Comparison of ENCODE assay signal across 11 cellular contexts in the genomic region with DNA sequence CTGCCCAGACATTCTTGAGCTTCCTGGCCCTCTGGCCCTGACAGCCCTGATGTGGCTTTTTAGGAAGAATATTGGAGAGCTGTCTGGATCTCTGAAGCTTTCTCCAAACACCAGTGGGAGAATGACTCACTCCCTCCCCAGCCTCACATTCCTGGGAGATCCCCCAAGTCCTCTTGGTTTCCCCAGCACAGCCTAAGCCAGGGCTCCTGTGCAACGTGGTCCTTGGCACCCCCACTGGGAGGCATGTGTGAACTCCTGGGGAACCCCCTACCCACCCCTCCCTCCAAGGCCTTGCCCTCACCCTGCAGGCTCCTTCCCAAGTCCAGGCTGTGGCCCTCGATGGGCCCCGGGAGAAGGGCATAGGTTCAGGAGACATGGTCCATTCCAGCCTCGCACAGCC. TPM values are rescaled to one million over a fixed set of nuclear protein-coding genes. Genes with fewer than 3 reads are reported as not detected.
A peak's percentile ranks its signal among the peaks of the same experiment; 100 is the strongest.
DNase-seq lines count a peak whose midpoint lies in the region; ATAC-seq and TF ChIP-seq lines count a peak whose summit lies in the region.
"Had no signal": no experiment of that assay in that cellular context is flagged by ENCODE, and none has a peak within 500 bp of the region (broad histone marks: within the 10 kb centered on the region; RNA-seq: fewer than 3 reads in every experiment).

No MANE protein-coding gene starts in this region.

- ATAC-seq in stimulated activated naive CD8-positive, alpha-beta T cell treated with anti-CD3 and anti-CD28 coated beads, Interleukin-15, amount 100 ng/mL, for 72 hours: no peak
- peak; percentile 30 for ATAC-seq in aorta (ENCODE audit: low FRiP score)
- no peak for ATAC-seq in GM19395 (IDR thresholded peaks at IDR 0.05; ENCODE audit: unreplicated experiment)

- H3K36me3 Mint-ChIP-seq in stimulated activated naive CD8-positive, alpha-beta T cell treated with anti-CD3 and anti-CD28 coated beads, Interleukin-15, Interleukin-2, amounts not matched to agents 100 ng/mL and 50 ng/mL, for 24 hours (ENCODE audit: low read depth): peaks cover 39% of the 10 kb centered on the region
- H3K36me3 Mint-ChIP-seq in mesothelial cell of epicardium: peaks cover 25% of the 10 kb centered on the region

- no peaks in the 10 kb centered on the region for H3K27me3 ChIP-seq in aorta (ENCODE audit: control insufficient read depth in 1 of 2, insufficient read depth in 2 of 2, low read length in 1 of 2)

- peak overlapping the region; percentile 81 to 92 for H3K27ac ChIP-seq in coronary artery
- H3K27ac ChIP-seq in aorta (ENCODE audit: low read depth in 1 of 2, low read length in 2 of 2): peak overlapping the region in 1 of 2 donors; percentile 31
- H3K27ac ChIP-seq: C4-2B had no signal

- H3K27ac Mint-ChIP-seq in stimulated activated naive CD8-positive, alpha-beta T cell treated with anti-CD3 and anti-CD28 coated beads, Interleukin-15, Interleukin-2, amounts not matched to agents 100 ng/mL and 50 ng/mL, for 24 hours: no peak overlapping the region
- no peak overlapping the region for H3K27ac Mint-ChIP-seq in stimulated activated naive CD8-positive, alpha-beta T cell treated with anti-CD3 and anti-CD28 coated beads, Interleukin-15, amount 100 ng/mL, for 72 hours
- peak overlapping the region; percentile 25 for H3K27ac Mint-ChIP-seq in mesothelial cell of epicardium
- H3K27ac Mint-ChIP-seq: activated naive CD8-positive, alpha-beta T cell had no signal

- H3K27me3 Mint-ChIP-seq in stimulated activated naive CD8-positive, alpha-beta T cell treated with anti-CD3 and anti-CD28 coated beads, Interleukin-15, Interleukin-2, amounts not matched to agents 100 ng/mL and 50 ng/mL, for 24 hours: no peaks in the 10 kb centered on the region
- H3K27me3 Mint-ChIP-seq in stimulated activated naive CD8-positive, alpha-beta T cell treated with anti-CD3 and anti-CD28 coated beads, Interleukin-15, amount 100 ng/mL, for 72 hours: no peaks in the 10 kb centered on the region
- H3K27me3 Mint-ChIP-seq in mesothelial cell of epicardium (ENCODE audit: low read depth): no peaks in the 10 kb centered on the region
- H3K27me3 Mint-ChIP-seq: activated naive CD8-positive, alpha-beta T cell had no signal

- DNase-seq in stimulated activated naive CD8-positive, alpha-beta T cell treated with anti-CD3 and anti-CD28 coated beads, Interleukin-15, amount 100 ng/mL, for 72 hours: no peak
- DNase-seq in coronary artery (ENCODE audit: low spot score): no peak
- no peak for DNase-seq in mesothelial cell of epicardium (ENCODE audit: low spot score in 2 of 2, unreplicated experiment in 2 of 2)
- no peak for DNase-seq in aorta
- DNase-seq in occipital lobe (lab: John Stamatoyannopoulos, UW): no peak
- no peak for DNase-seq in NCI-H1092 (lab: John Stamatoyannopoulos, UW)
- DNase-seq: NCI-H187 had no signal

- peaks cover 90% of the 10 kb centered on the region for H3K4me1 Mint-ChIP-seq in stimulated activated naive CD8-positive, alpha-beta T cell treated with anti-CD3 and anti-CD28 coated beads, Interleukin-15, Interleukin-2, amounts not matched to agents 100 ng/mL and 50 ng/mL, for 24 hours (ENCODE audit: low read depth)
- peaks cover 91% of the 10 kb centered on the region for H3K4me1 Mint-ChIP-seq in stimulated activated naive CD8-positive, alpha-beta T cell treated with anti-CD3 and anti-CD28 coated beads, Interleukin-15, amount 100 ng/mL, for 72 hours
- H3K4me1 Mint-ChIP-seq in mesothelial cell of epicardium: peaks cover 18% of the 10 kb centered on the region

- peak overlapping the region; percentile 13 for H3K4me3 Mint-ChIP-seq in stimulated activated naive CD8-positive, alpha-beta T cell treated with anti-CD3 and anti-CD28 coated beads, Interleukin-15, Interleukin-2, amounts not matched to agents 100 ng/mL and 50 ng/mL, for 24 hours
- H3K4me3 Mint-ChIP-seq in stimulated activated naive CD8-positive, alpha-beta T cell treated with anti-CD3 and anti-CD28 coated beads, Interleukin-15, amount 100 ng/mL, for 72 hours: no peak overlapping the region
- no peak overlapping the region for H3K4me3 Mint-ChIP-seq in mesothelial cell of epicardium

- no peaks in the 10 kb centered on the region for H3K36me3 ChIP-seq in aorta (ENCODE audit: control insufficient read depth in 1 of 2, insufficient read depth in 2 of 2, low read length in 1 of 2)

- H3K9me3 Mint-ChIP-seq in stimulated activated naive CD8-positive, alpha-beta T cell treated with anti-CD3 and anti-CD28 coated beads, Interleukin-15, Interleukin-2, amounts not matched to agents 100 ng/mL and 50 ng/mL, for 24 hours: peaks cover 13% of the 10 kb centered on the region
- H3K9me3 Mint-ChIP-seq in stimulated activated naive CD8-positive, alpha-beta T cell treated with anti-CD3 and anti-CD28 coated beads, Interleukin-15, amount 100 ng/mL, for 72 hours: peaks cover 14 to 16% of the 10 kb centered on the region in 2 donors
- H3K9me3 Mint-ChIP-seq in mesothelial cell of epicardium: peaks cover 13% of the 10 kb centered on the region

- H3K4me1 ChIP-seq in aorta (ENCODE audit: control insufficient read depth in 1 of 2, insufficient read depth in 2 of 2, low read length in 2 of 2): peaks cover 0 to 4% of the 10 kb centered on the region in 2 donors

- TF ChIP-seq CTCF in coronary artery (IDR thresholded peaks at IDR 0.05): no peak
- no peak for TF ChIP-seq CTCF in mesothelial cell of epicardium (IDR thresholded peaks at IDR 0.05; ENCODE audit: unreplicated experiment)

- no peaks in the 10 kb centered on the region for H3K9me3 ChIP-seq in aorta (ENCODE audit: control insufficient read depth, low read length)

- peak overlapping the region; percentile 42 for H3K4me3 ChIP-seq in coronary artery
- no peak overlapping the region for H3K4me3 ChIP-seq in aorta (ENCODE audit: low read length in 2 of 2)

- 10 to 37% methylated on average over 4 of the region's 4 CpGs for WGBS in aorta, 2 donors

- intact Hi-C loops in aorta (cut with DNase I): loop anchor here in 1 of 2 donors (2.0 kb wide), 1 partner anchor 18 kb away; no protein-coding TSS in a partner anchor

RNA-seq across cellular contexts. Expression of a gene that starts 12.7 kb away (rescaled TPM):
- total RNA-seq in mesothelial cell of epicardium (31.3 to 34.1 TPM (median 33.3 TPM) in 3 replicates), aorta (10 to 100 TPM; 34.0 to 35.8 TPM), occipital lobe (9.2 TPM)
- polyA plus RNA-seq in aorta: 10 to 100 TPM; 26.9 to 56.5 TPM

RNA-seq across cellular contexts. Expression of a gene that starts 20.0 kb away (rescaled TPM):
- total RNA-seq in mesothelial cell of epicardium (0.33 to 0.52 TPM (median 0.40 TPM) in 3 replicates), aorta (under 1 TPM; 0.68 to 0.99 TPM), occipital lobe (not detected)
- polyA plus RNA-seq in aorta: under 1 TPM; 0.18 to 0.63 TPM

RNA-seq across cellular contexts. Expression of a gene that starts 41.5 kb away (rescaled TPM):
- total RNA-seq in mesothelial cell of epicardium (173 to 181 TPM (median 180 TPM) in 3 replicates), aorta (100 to 1,000 TPM; 117 to 118 TPM), occipital lobe (116 TPM)
- polyA plus RNA-seq in aorta: 100 to 1,000 TPM; 164 to 191 TPM
